10 cellular contexts compared by ENCODE assay signal in the genomic region with DNA sequence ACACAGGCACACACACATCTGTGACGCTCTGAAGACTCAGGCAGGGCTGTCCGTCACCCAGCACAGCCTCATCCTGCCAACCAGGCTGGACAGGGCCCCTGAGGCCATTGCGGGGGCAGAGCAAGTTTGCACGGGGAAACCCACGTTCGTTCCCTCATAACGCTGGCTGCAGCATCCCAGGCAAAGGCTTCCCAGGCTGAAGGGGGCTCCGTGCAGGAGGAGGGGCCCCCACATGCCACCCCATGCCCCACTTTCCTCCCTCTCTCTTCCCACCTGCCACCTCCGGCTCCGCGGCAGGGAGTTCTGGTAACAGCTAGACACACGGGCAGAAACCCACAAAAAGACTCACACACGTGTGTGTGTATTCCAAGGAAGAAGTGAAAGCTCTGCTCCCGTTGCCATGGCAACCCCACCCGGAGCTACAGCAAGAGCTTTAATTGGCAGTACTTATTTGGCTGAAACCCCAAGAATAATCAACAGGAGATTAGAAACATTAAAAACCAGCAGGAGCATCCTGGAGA.
A peak's percentile ranks its signal among the peaks of the same experiment; 100 is the strongest.
DNase-seq lines count a peak whose midpoint lies in the region; ATAC-seq lines count a peak whose summit lies in the region.
"Had no signal": no experiment of that assay in that cellular context is flagged by ENCODE, and none has a peak within 500 bp of the region (broad histone marks: within the 10 kb centered on the region; RNA-seq: fewer than 3 reads in every experiment).

No MANE protein-coding gene starts in this region.

- DNase-seq in NCI-H1417 (lab: John Stamatoyannopoulos, UW), result peak in 2 of 3 experiments; percentile 61 to 85
- DNase-seq in NCI-H1417 treated with DMSO at 0.1 percent for 48 hours (lab: John Stamatoyannopoulos, UW), result no peak
- DNase-seq in RPMI8226, result peak; percentile 41
- DNase-seq in hypothalamus (lab: John Stamatoyannopoulos, UW), result peak in 27 of 51 donors; percentile 11 to 79 (median 44)
- DNase-seq in sciatic nerve (ENCODE audit: low spot score), result peak; percentile 58
- no peak for DNase-seq in NOMO-1 treated with dmso at 0.1 percent for 144 hours (lab: John Stamatoyannopoulos, UW; ENCODE audit: unreplicated experiment)
- no peak for DNase-seq in stimulated activated CD4-positive, alpha-beta T cell treated with anti-CD3 and anti-CD28 coated beads, Interleukin-2, amount 100 ng/mL, for 48 hours
- no peak for DNase-seq in activated CD8-positive, alpha-beta memory T cell treated with anti-CD3 and anti-CD28 coated beads, Interleukin-2, amount 10 ng/mL, durations not matched to agents 7 days and 5 days
- DNase-seq: SIG-M5 had no signal

- peaks cover 7% of the 10 kb centered on the region for H3K4me1 Mint-ChIP-seq in activated CD8-positive, alpha-beta memory T cell treated with anti-CD3 and anti-CD28 coated beads, Interleukin-2, amount 10 ng/mL, durations not matched to agents 7 days and 5 days

- H3K36me3 Mint-ChIP-seq in activated CD8-positive, alpha-beta memory T cell treated with anti-CD3 and anti-CD28 coated beads, Interleukin-2, amount 10 ng/mL, durations not matched to agents 7 days and 5 days, result no peaks in the 10 kb centered on the region

- no peak overlapping the region for H3K27ac Mint-ChIP-seq in activated CD8-positive, alpha-beta memory T cell treated with anti-CD3 and anti-CD28 coated beads, Interleukin-2, amount 10 ng/mL, durations not matched to agents 7 days and 5 days

- peaks cover 3% of the 10 kb centered on the region for H3K27me3 Mint-ChIP-seq in activated CD8-positive, alpha-beta memory T cell treated with anti-CD3 and anti-CD28 coated beads, Interleukin-2, amount 10 ng/mL, durations not matched to agents 7 days and 5 days

- CTCF ChIA-PET in activated CD8-positive, alpha-beta memory T cell treated with anti-CD3 and anti-CD28 coated beads, Interleukin-2, amount 10 ng/mL, durations not matched to agents 7 days and 5 days (lab: Charles Lee), result interaction anchor here (0.7 to 2.6 kb wide), 16 partner anchors 17 to 426 kb away, joined by 3 to 30 read pairs (median 4); no protein-coding TSS in a partner anchor

- no peaks in the 10 kb centered on the region for H3K9me3 Mint-ChIP-seq in activated CD8-positive, alpha-beta memory T cell treated with anti-CD3 and anti-CD28 coated beads, Interleukin-2, amount 10 ng/mL, durations not matched to agents 7 days and 5 days (ENCODE audit: low read depth)
- H3K9me3 Mint-ChIP-seq: activated T-cell treated with anti-CD3 and anti-CD28 coated beads, Interleukin-2, amount 50 U/mL, for 4 hours had no signal

- intact Hi-C loops in sciatic nerve (cut with DNase I), result loop anchor here (5.0 to 10.0 kb wide), 2 partner anchors 118 to 240 kb away; no protein-coding TSS in a partner anchor

- peak; percentile 41 for ATAC-seq in sciatic nerve
- ATAC-seq in activated CD8-positive, alpha-beta memory T cell treated with anti-CD3 and anti-CD28 coated beads, Interleukin-2, amount 10 ng/mL, durations not matched to agents 7 days and 5 days, result no peak

- H3K4me3 Mint-ChIP-seq in activated CD8-positive, alpha-beta memory T cell treated with anti-CD3 and anti-CD28 coated beads, Interleukin-2, amount 10 ng/mL, durations not matched to agents 7 days and 5 days, result no peak overlapping the region
- H3K4me3 Mint-ChIP-seq: activated T-cell treated with anti-CD3 and anti-CD28 coated beads, Interleukin-2, amount 50 U/mL, for 4 hours had no signal

Comparison
In these comparisons a context has a peak if more than half of its experiments do, and no peak if none do; other contexts are left out.
1. DNase-seq: peak in NCI-H1417 (2 of 3), RPMI8226 (single experiment), hypothalamus (27 of 51) and sciatic nerve (single experiment); none in NCI-H1417 treated with DMSO at 0.1 percent for 48 hours (single experiment), NOMO-1 treated with dmso at 0.1 percent for 144 hours (single experiment), stimulated activated CD4-positive, alpha-beta T cell treated with anti-CD3 and anti-CD28 coated beads, Interleukin-2, amount 100 ng/mL, for 48 hours (0 of 2) and activated CD8-positive, alpha-beta memory T cell treated with anti-CD3 and anti-CD28 coated beads, Interleukin-2, amount 10 ng/mL, durations not matched to agents 7 days and 5 days (single experiment).